In the genomic region with DNA sequence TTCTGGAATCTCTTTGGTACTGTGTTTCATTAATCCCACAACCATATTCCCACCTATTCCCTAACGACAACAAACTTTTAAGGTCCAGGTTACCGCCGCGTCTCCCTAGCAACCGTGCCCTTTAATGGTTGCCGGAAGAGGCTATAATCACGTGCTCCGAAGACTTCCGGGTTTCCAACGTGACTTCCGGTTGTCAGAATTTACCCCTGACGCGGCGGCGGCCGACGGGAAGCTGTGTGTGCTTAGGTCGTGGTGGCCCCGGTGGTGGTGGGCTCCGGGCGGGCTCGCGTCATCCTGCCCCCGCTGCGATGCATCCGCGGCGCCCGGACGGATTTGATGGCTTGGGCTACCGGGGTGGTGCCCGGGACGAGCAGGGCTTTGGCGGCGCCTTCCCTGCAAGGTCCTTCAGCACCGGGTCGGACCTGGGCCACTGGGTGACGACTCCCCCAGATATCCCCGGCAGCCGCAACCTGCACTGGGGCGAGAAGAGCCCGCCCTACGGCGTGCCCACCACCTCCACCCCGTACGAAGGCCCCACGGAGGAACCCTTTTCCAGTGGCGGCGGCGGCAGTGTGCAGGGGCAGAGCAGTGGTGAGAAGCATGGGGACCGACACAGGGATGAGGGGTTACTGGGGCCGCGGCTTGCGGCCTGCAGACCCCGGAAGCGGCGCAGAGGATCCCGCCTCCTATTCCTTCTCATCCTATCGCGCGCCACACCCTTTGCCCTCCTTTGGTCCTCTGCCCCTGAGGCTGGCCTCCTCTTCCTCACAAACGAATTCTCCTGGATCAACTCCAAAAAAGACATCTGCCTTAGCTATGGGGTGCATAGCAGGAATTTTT, we compare ENCODE assay signal across 8 cellular contexts. TPM values are rescaled to one million over a fixed set of nuclear protein-coding genes. Genes with fewer than 3 reads are reported as not detected.
DNase-seq lines count a peak whose midpoint lies in the region; TF ChIP-seq lines count a peak whose summit lies in the region.

TSS of gene SLC25A46 (plus strand) at position 196 of the 840 bp plus-strand sequence. CDS start at position 309, 113 bp downstream.

- H3K4me1 Mint-ChIP-seq in HFFc6 (ENCODE audit: low read depth) (peaks cover 28% of the 10 kb centered on the region), glutamatergic neuron (ENCODE audit: low read depth, unreplicated experiment) (peaks cover 6% of the 10 kb centered on the region), osteocyte (ENCODE audit: unreplicated experiment) (peaks cover 29% of the 10 kb centered on the region)
- H3K4me1 Mint-ChIP-seq in activated naive CD8-positive, alpha-beta T cell (ENCODE audit: low read depth), result peaks cover 36% of the 10 kb centered on the region

- no peaks in the 10 kb centered on the region for H3K9me3 Mint-ChIP-seq in HFFc6
- H3K9me3 Mint-ChIP-seq in activated naive CD8-positive, alpha-beta T cell (ENCODE audit: low read depth), result no peaks in the 10 kb centered on the region
- H3K9me3 Mint-ChIP-seq in glutamatergic neuron (ENCODE audit: unreplicated experiment), result peaks cover 11% of the 10 kb centered on the region
- no peaks in the 10 kb centered on the region for H3K9me3 Mint-ChIP-seq in osteocyte (ENCODE audit: unreplicated experiment)

- peak; percentile 71 for TF ChIP-seq POLR2A in NB4 (IDR thresholded peaks at IDR 0.05; ENCODE audit: extremely low read depth, insufficient read length)

- H3K27ac Mint-ChIP-seq in HFFc6 (peak within 1 kb of the TSS; percentile 92), glutamatergic neuron (ENCODE audit: unreplicated experiment) (peak within 1 kb of the TSS; percentile 88), osteocyte (ENCODE audit: unreplicated experiment) (peak within 1 kb of the TSS; percentile 95)
- H3K27ac Mint-ChIP-seq in activated naive CD8-positive, alpha-beta T cell, result peak within 1 kb of the TSS; percentile 92

- H3K4me1 ChIP-seq in thymus (ENCODE audit: control insufficient read depth, insufficient read depth, low read length), result peaks cover 6% of the 10 kb centered on the region

- H3K4me3 Mint-ChIP-seq in HFFc6, result peak within 1 kb of the TSS; percentile 95
- peak within 1 kb of the TSS; percentile 95 for H3K4me3 Mint-ChIP-seq in activated naive CD8-positive, alpha-beta T cell
- peak within 1 kb of the TSS; percentile 99 for H3K4me3 Mint-ChIP-seq in glutamatergic neuron (ENCODE audit: unreplicated experiment)
- peak within 1 kb of the TSS; percentile 98 for H3K4me3 Mint-ChIP-seq in osteocyte (ENCODE audit: unreplicated experiment)

- H3K4me3 ChIP-seq in NB4 (ENCODE audit: low read depth, low read length), result peak within 1 kb of the TSS; percentile 87
- H3K4me3 ChIP-seq in thymus (ENCODE audit: low read length), result peak within 1 kb of the TSS; percentile 96

- H3K27me3 ChIP-seq in thymus (ENCODE audit: control insufficient read depth, insufficient read depth), result peaks cover 3% of the 10 kb centered on the region

- WGBS in thymus, result under 1% methylated on average over 62 of the region's 62 CpGs

- H3K36me3 Mint-ChIP-seq in HFFc6 (ENCODE audit: low read depth) (no peaks in the 10 kb centered on the region), glutamatergic neuron (ENCODE audit: unreplicated experiment) (no peaks in the 10 kb centered on the region), osteocyte (ENCODE audit: unreplicated experiment) (peaks cover 2% of the 10 kb centered on the region)
- H3K36me3 Mint-ChIP-seq in activated naive CD8-positive, alpha-beta T cell, result peaks cover 1% of the 10 kb centered on the region

- peak within 1 kb of the TSS; percentile 98 for H3K27ac ChIP-seq in thymus (ENCODE audit: low read depth)

- TF ChIP-seq CTCF in HFFc6 (IDR thresholded peaks at IDR 0.05) (no peak), NB4 (IDR thresholded peaks at IDR 0.05; ENCODE audit: low read depth, low read length) (no peak), glutamatergic neuron (IDR thresholded peaks at IDR 0.05; ENCODE audit: partially characterized antibody, unreplicated experiment) (no peak), osteocyte (IDR thresholded peaks at IDR 0.05) (no peak)

- DNase-seq in GM04504 (ENCODE audit: low read depth) (peak; percentile 72), HFFc6 (peak; percentile 80), NB4 (ENCODE audit: low read depth) (peak; percentile 89), SKM-1 (lab: John Stamatoyannopoulos, UW; ENCODE audit: unreplicated experiment) (peak; percentile 83), glutamatergic neuron (peak; percentile 89), osteocyte (ENCODE audit: extremely low spot score, unreplicated experiment) (peak; percentile 93)

- H3K27me3 Mint-ChIP-seq in HFFc6 (ENCODE audit: insufficient read depth) (no peaks in the 10 kb centered on the region; the same call in 1 of the 2 replicates), glutamatergic neuron (ENCODE audit: unreplicated experiment) (peaks cover 3% of the 10 kb centered on the region), osteocyte (ENCODE audit: unreplicated experiment) (peaks cover 16% of the 10 kb centered on the region)
- H3K27me3 Mint-ChIP-seq in activated naive CD8-positive, alpha-beta T cell, result peaks cover 5% of the 10 kb centered on the region

- H3K9me3 ChIP-seq in thymus (ENCODE audit: control insufficient read depth), result no peaks in the 10 kb centered on the region

- no peaks in the 10 kb centered on the region for H3K36me3 ChIP-seq in thymus (ENCODE audit: control insufficient read depth, insufficient read depth)

RNA-seq across cellular contexts. Expression of gene SLC25A46, which starts in this region (rescaled TPM):
- 10 to 100 TPM; 46.9 to 54.2 (median 49.2) TPM for total RNA-seq in HFFc6 (2021; fragmentation: NEBNext Ultra II Directional; extraction: Animal tissue kit (Norgen Biotek cat#: 25700))
- 38.1 TPM for total RNA-seq in glutamatergic neuron (ENCODE audit: unreplicated experiment)
- total RNA-seq in osteocyte, result 41.9 and 42.9 TPM in 2 replicates
- polyA plus RNA-seq in thymus, result 28.4 TPM

Comparison
In these comparisons a context has a peak if more than half of its experiments do, and no peak if none do; other contexts are left out.
1. Peak in every context shown above with its lines: DNase-seq, H3K4me3 ChIP-seq and H3K27ac ChIP-seq.